Comparison of ENCODE assay signal across 16 cellular contexts in genomic region chr3:117763561-117763960, GRCh38.
DNase-seq lines count a peak whose midpoint lies in the region; ATAC-seq and TF ChIP-seq lines count a peak whose summit lies in the region.
"Had no signal": no experiment of that assay in that cellular context is flagged by ENCODE, and none has a peak within 500 bp of the region (broad histone marks: within the 10 kb centered on the region; RNA-seq: fewer than 3 reads in every experiment).

No MANE protein-coding gene starts in this region.

- peaks cover 4% of the 10 kb centered on the region for H3K9me3 Mint-ChIP-seq in mesothelial cell of epicardium
- H3K9me3 Mint-ChIP-seq in activated CD8-positive, alpha-beta T cell treated with anti-CD3 and anti-CD28 coated beads, Interleukin-2, amount 10 ng/mL, durations not matched to agents 7 days and 5 days (ENCODE audit: insufficient read depth): no peaks in the 10 kb centered on the region
- H3K9me3 Mint-ChIP-seq: H9 had no signal

- H3K27ac ChIP-seq in temporal lobe (ENCODE audit: low read depth, low read length): peak overlapping the region; percentile 72

- POLR2A ChIA-PET in activated CD8-positive, alpha-beta T cell treated with anti-CD3 and anti-CD28 coated beads, Interleukin-2, amount 10 ng/mL, durations not matched to agents 7 days and 5 days (lab: Charles Lee): no interaction called here

- TF ChIP-seq CTCF in mesothelial cell of epicardium (IDR thresholded peaks at IDR 0.05; ENCODE audit: unreplicated experiment) (no peak), foreskin fibroblast (IDR thresholded peaks at IDR 0.05; ENCODE audit: low read depth, low read length) (no peak)

- H3K27ac Mint-ChIP-seq in mesothelial cell of epicardium: peak overlapping the region; percentile 41
- H3K27ac Mint-ChIP-seq in activated CD8-positive, alpha-beta T cell treated with anti-CD3 and anti-CD28 coated beads, Interleukin-2, amount 10 ng/mL, durations not matched to agents 7 days and 5 days: no peak overlapping the region
- H3K27ac Mint-ChIP-seq: B cell; CD4-positive, alpha-beta T cell had no signal

- H3K4me1 Mint-ChIP-seq in mesothelial cell of epicardium: peaks cover 36% of the 10 kb centered on the region
- no peaks in the 10 kb centered on the region for H3K4me1 Mint-ChIP-seq in activated CD8-positive, alpha-beta T cell treated with anti-CD3 and anti-CD28 coated beads, Interleukin-2, amount 10 ng/mL, durations not matched to agents 7 days and 5 days (ENCODE audit: low read depth)
- H3K4me1 Mint-ChIP-seq: B cell had no signal

- H3K4me3 ChIP-seq in foreskin fibroblast (ENCODE audit: low read depth in 1 of 2, low read length in 2 of 2): no peak overlapping the region

- no peaks in the 10 kb centered on the region for H3K36me3 Mint-ChIP-seq in mesothelial cell of epicardium
- no peaks in the 10 kb centered on the region for H3K36me3 Mint-ChIP-seq in activated CD8-positive, alpha-beta T cell treated with anti-CD3 and anti-CD28 coated beads, Interleukin-2, amount 10 ng/mL, durations not matched to agents 7 days and 5 days (ENCODE audit: low read depth)

- no peak overlapping the region for H3K4me3 Mint-ChIP-seq in mesothelial cell of epicardium
- H3K4me3 Mint-ChIP-seq in activated CD8-positive, alpha-beta T cell treated with anti-CD3 and anti-CD28 coated beads, Interleukin-2, amount 10 ng/mL, durations not matched to agents 7 days and 5 days: no peak overlapping the region
- H3K4me3 Mint-ChIP-seq: B cell; CD4-positive, alpha-beta T cell; H9 had no signal

- ATAC-seq in activated CD8-positive, alpha-beta T cell treated with anti-CD3 and anti-CD28 coated beads, Interleukin-2, amount 10 ng/mL, durations not matched to agents 7 days and 5 days: no peak
- ATAC-seq: HepG2 had no signal

- H3K27me3 Mint-ChIP-seq in mesothelial cell of epicardium (ENCODE audit: low read depth): no peaks in the 10 kb centered on the region
- no peaks in the 10 kb centered on the region for H3K27me3 Mint-ChIP-seq in activated CD8-positive, alpha-beta T cell treated with anti-CD3 and anti-CD28 coated beads, Interleukin-2, amount 10 ng/mL, durations not matched to agents 7 days and 5 days (ENCODE audit: low read depth)
- H3K27me3 Mint-ChIP-seq: B cell; CD4-positive, alpha-beta T cell had no signal

- CTCF ChIA-PET in activated CD8-positive, alpha-beta T cell treated with anti-CD3 and anti-CD28 coated beads, Interleukin-2, amount 10 ng/mL, durations not matched to agents 7 days and 5 days (lab: Charles Lee): no interaction called here

- DNase-seq in NCI-H524 (lab: John Stamatoyannopoulos, UW) (peak; percentile 27 to 68), astrocyte of the hippocampus (ENCODE audit: low read depth, low spot score) (peak; percentile 21), mesothelial cell of epicardium (ENCODE audit: low spot score in 2 of 2, unreplicated experiment in 2 of 2) (no peak), foreskin fibroblast (no peak), A172 (ENCODE audit: low spot score) (no peak)
- DNase-seq in activated CD8-positive, alpha-beta T cell treated with anti-CD3 and anti-CD28 coated beads, Interleukin-2, amount 10 ng/mL, durations not matched to agents 7 days and 5 days: no peak
- DNase-seq in stimulated activated CD4-positive, alpha-beta T cell treated with anti-CD3 and anti-CD28 coated beads, Interleukin-2, amount 100 ng/mL, for 24 hours: no peak
- DNase-seq: CD4-positive, alpha-beta T cell; COR-L47; DND-41; GDM1; GOT3; H9 had no signal

Comparison
In these comparisons a context has a peak if more than half of its experiments do, and no peak if none do; other contexts are left out.
1. DNase-seq: peak in NCI-H524 (2 of 2) and astrocyte of the hippocampus (single experiment); none in mesothelial cell of epicardium (0 of 2), foreskin fibroblast (0 of 2), A172 (single experiment), activated CD8-positive, alpha-beta T cell treated with anti-CD3 and anti-CD28 coated beads, Interleukin-2, amount 10 ng/mL, durations not matched to agents 7 days and 5 days (single experiment) and stimulated activated CD4-positive, alpha-beta T cell treated with anti-CD3 and anti-CD28 coated beads, Interleukin-2, amount 100 ng/mL, for 24 hours (0 of 2).